Comparison of ENCODE assay signal across 4 cellular contexts in the genomic region with DNA sequence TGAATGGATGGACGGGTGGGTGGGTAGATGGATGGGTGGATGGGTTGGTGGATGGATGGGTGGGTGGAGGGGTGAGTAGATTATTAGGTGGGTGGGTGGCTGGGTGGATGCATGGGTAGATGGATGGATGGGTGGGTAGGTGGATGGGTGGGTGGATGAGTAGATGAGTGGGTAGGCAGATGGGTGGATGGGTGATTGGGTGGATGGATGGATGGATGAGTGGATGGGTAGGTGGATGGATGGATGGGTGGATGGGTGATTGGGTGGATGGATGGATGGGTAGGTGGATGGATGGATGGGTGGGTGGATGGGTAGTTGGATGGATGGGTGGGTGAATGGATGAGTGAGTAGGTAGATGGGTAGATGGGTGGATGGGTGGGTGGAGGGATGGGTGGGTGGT. TPM values are rescaled to one million over a fixed set of nuclear protein-coding genes. Genes with fewer than 3 reads are reported as not detected.
"Had no signal": no experiment of that assay in that cellular context is flagged by ENCODE, and none has a peak within 500 bp of the region (broad histone marks: within the 10 kb centered on the region; RNA-seq: fewer than 3 reads in every experiment).

No MANE protein-coding gene starts in this region.

- H3K4me3 ChIP-seq: GM12878 had no signal

- ATAC-seq: GM12878 had no signal

- DNase-seq: GDM1, GF-D8 had no signal

RNA-seq across cellular contexts. Expression of a gene that starts 59.6 kb away (rescaled TPM):
- total RNA-seq: G401, GM12878 had no signal
- polyA plus RNA-seq: GM12878 had no signal
